ENCODE assay signal across 21 cellular contexts in genomic region chr11:60977224-60977623, GRCh38. TPM values are rescaled to one million over a fixed set of nuclear protein-coding genes. Genes with fewer than 3 reads are reported as not detected.
DNase-seq lines count a peak whose midpoint lies in the region; ATAC-seq, FAIRE-seq and TF ChIP-seq lines count a peak whose summit lies in the region.
"Had no signal": no experiment of that assay in that cellular context is flagged by ENCODE, and none has a peak within 500 bp of the region (broad histone marks: within the 10 kb centered on the region; RNA-seq: fewer than 3 reads in every experiment).

No MANE protein-coding gene starts in this region.

- H3K4me3 ChIP-seq in effector memory CD4-positive, alpha-beta T cell (ENCODE audit: insufficient read depth, low read depth, low read length, poor library complexity, severe bottlenecking) = peak overlapping the region; percentile 15
- H3K4me3 ChIP-seq: body of pancreas, colonic mucosa, heart left ventricle, thoracic aorta had no signal

- H3K27ac ChIP-seq in VCaP = peak overlapping the region; percentile 48
- H3K27ac ChIP-seq in effector memory CD4-positive, alpha-beta T cell (ENCODE audit: insufficient read depth, low read length, poor library complexity, severe bottlenecking) = peak overlapping the region; percentile 93
- H3K27ac ChIP-seq: body of pancreas, colonic mucosa, neutrophil, RWPE1, thoracic aorta had no signal

- intact Hi-C loops in cardiac septum (cut with DNase I) (no loop called here), Right ventricle myocardium inferior (cut with DNase I) (no loop called here)

- no peak for FAIRE-seq in urothelium cell line (lab: Jason Lieb, UNC)
- FAIRE-seq: HTR-8/SVneo had no signal

- DNase-seq in cardiac septum (ENCODE audit: low spot score) (peak; percentile 49), Right ventricle myocardium inferior (ENCODE audit: missing footprints) (no peak), COR-L47 (lab: John Stamatoyannopoulos, UW) (no peak), NCI-H1417 treated with DMSO at 0.1 percent for 48 hours (lab: John Stamatoyannopoulos, UW) (no peak), urothelium cell line (ENCODE audit: low spot score) (no peak)
- DNase-seq in effector memory CD4-positive, alpha-beta T cell = no peak
- DNase-seq: activated gamma-delta T cell treated with Interleukin-2 at 50 U/mL for 16 hours, body of pancreas, colonic mucosa, H9, heart left ventricle, Kasumi-1, left ventricle myocardium superior, NCI-H1105 treated with DMSO at 0.1 percent for 48 hours, NCI-H2107, NCI-H524 treated with DMSO at 0.1 percent for 48 hours had no signal

- ATAC-seq in Right ventricle myocardium inferior = no peak
- ATAC-seq: body of pancreas, heart left ventricle, left ventricle myocardium superior had no signal

- H3K36me3 ChIP-seq in effector memory CD4-positive, alpha-beta T cell (ENCODE audit: control insufficient read depth, insufficient read depth, low read length) = peaks cover 16% of the 10 kb centered on the region
- H3K36me3 ChIP-seq: colonic mucosa, heart left ventricle, neutrophil, thoracic aorta had no signal

- H3K4me1 ChIP-seq in effector memory CD4-positive, alpha-beta T cell (ENCODE audit: control insufficient read depth, insufficient read depth, low read length, poor library complexity, severe bottlenecking) = peaks cover 55% of the 10 kb centered on the region
- H3K4me1 ChIP-seq: body of pancreas, colonic mucosa had no signal

- no peak for TF ChIP-seq CTCF in VCaP (conservative IDR thresholded peaks at IDR 0.05)

- no peaks in the 10 kb centered on the region for H3K27me3 ChIP-seq in effector memory CD4-positive, alpha-beta T cell (replicated peaks; ENCODE audit: control insufficient read depth, insufficient read depth, low read length, poor library complexity, severe bottlenecking)
- H3K27me3 ChIP-seq: body of pancreas, colonic mucosa, heart left ventricle had no signal

- H3K9me3 ChIP-seq in effector memory CD4-positive, alpha-beta T cell (ENCODE audit: control insufficient read depth, low read length) = no peaks in the 10 kb centered on the region
- H3K9me3 ChIP-seq: body of pancreas, colonic mucosa, heart left ventricle, neutrophil, thoracic aorta had no signal

RNA-seq across cellular contexts. Expression of gene CD6, which starts 5.7 kb away (rescaled TPM):
- total RNA-seq in cardiac septum = 0.86 TPM
- total RNA-seq in Right ventricle myocardium inferior = 0.22 TPM
- total RNA-seq: H9 had no signal

RNA-seq across cellular contexts. Expression of gene SLC15A3, which starts 25.2 kb away (rescaled TPM):
- 11.6 TPM for total RNA-seq in cardiac septum
- total RNA-seq in Right ventricle myocardium inferior = 20.8 TPM

RNA-seq across cellular contexts. Expression of gene TMEM132A, which starts 53.0 kb away (rescaled TPM):
- total RNA-seq in cardiac septum (4.9 TPM), Right ventricle myocardium inferior (6.3 TPM)
